ENCODE assay signal across 22 cellular contexts in genomic region chr4:949656-950055, GRCh38.
"Had no signal": no experiment of that assay in that cellular context is flagged by ENCODE, and none has a peak within 500 bp of the region (broad histone marks: within the 10 kb centered on the region; RNA-seq: fewer than 3 reads in every experiment).

No MANE protein-coding gene starts in this region.

- H3K36me3 ChIP-seq: breast epithelium, colonic mucosa, ovary, prostate gland had no signal

- H3K27me3 ChIP-seq: breast epithelium, colonic mucosa, ovary, transverse colon had no signal

- H3K4me3 ChIP-seq: breast epithelium, colonic mucosa, lower lobe of right lung, ovary, prostate gland, transverse colon had no signal

- H3K27ac ChIP-seq: breast epithelium, colonic mucosa, lower lobe of right lung, ovary, prostate gland, transverse colon, VCaP had no signal

- H3K4me1 ChIP-seq: breast epithelium, colonic mucosa, lower lobe of right lung, prostate gland, transverse colon had no signal

- DNase-seq: activated CD4-positive, alpha-beta T cell treated with anti-CD3 and anti-CD28 coated beads for 4 hours; activated CD4-positive, alpha-beta T cell treated with anti-CD3 and anti-CD28 coated beads, Interleukin-2, amount 50 U/mL, for 4 hours; activated gamma-delta T cell treated with Interleukin-2 at 50 U/mL for 16 hours; activated naive CD4-positive, alpha-beta T cell treated with anti-CD3 and anti-CD28 coated beads, Interleukin-2, amount 50 U/mL, for 16 hours; colonic mucosa; effector CD8-positive, alpha-beta T cell; lower lobe of right lung; mesenchymal stem cell; ovary; retina; stimulated activated CD4-positive, alpha-beta T cell treated with anti-CD3 and anti-CD28 coated beads, Interleukin-2, amount 100 ng/mL, for 48 hours; stimulated activated naive CD4-positive, alpha-beta T cell treated with Interleukin-2 at 50 U/mL for 16 hours; SW 1271; T-helper 9 cell; transverse colon had no signal

- FAIRE-seq: frontal cortex, islet of Langerhans, TTC549, urothelium cell line had no signal

- H3K9me3 ChIP-seq: breast epithelium, colonic mucosa, lower lobe of right lung, ovary, prostate gland, transverse colon had no signal

- ATAC-seq: lower lobe of right lung had no signal
